ENCODE assay signal across 8 cellular contexts in the genomic region with DNA sequence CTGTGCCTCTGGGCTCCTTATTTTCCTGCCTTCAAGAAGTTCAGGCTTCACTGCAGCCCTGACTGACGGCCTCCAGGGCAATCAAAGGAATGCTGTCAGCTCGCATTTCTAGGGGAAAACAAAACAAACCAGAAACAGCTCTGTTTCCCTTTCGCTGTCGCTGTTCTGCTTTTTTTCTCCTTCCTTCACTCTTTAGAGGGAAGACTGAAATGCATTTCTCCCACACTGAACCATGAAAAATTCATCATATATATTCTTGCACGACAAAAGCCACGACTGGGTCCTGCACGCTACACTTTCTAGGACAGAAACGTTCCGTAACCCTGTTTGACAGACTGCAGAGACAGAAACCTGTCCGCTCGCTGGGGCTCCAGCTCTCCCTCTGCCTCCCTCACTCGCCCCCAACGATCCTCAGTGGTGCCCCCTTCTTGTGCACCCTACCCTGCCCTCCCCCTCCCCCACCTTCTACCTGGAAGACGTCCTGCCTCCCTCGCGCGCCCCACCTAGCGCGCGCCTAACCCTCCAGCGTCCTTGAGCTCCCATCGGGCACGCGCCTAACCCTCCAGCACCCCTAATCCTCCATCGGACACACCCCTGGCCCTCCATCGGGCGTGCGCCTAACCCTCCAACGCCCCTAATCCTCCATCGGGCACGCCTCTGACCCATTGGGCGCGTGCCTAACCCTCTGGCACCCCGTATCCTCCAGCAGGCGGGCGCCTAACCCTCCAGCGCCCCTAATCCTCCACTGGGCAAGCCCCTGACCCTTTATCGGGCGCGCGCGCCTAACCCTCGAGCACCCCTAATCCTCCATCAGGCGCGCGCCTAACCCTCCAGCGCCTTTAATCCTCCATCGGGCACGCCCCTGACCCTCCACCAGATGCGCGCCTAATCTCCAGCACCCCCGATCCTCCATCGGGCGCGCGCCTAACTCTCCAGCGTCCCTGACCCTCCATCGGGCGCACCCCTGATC. TPM values are rescaled to one million over a fixed set of nuclear protein-coding genes. Genes with fewer than 3 reads are reported as not detected.
DNase-seq lines count a peak whose midpoint lies in the region; ATAC-seq, FAIRE-seq and TF ChIP-seq lines count a peak whose summit lies in the region.

No MANE protein-coding gene starts in this region.

- TF ChIP-seq CTCF in progenitor cell of endocrine pancreas (IDR thresholded peaks at IDR 0.05; ENCODE audit: unreplicated experiment), result no peak

- intact Hi-C loops in activated CD4-positive, alpha-beta memory T cell treated with anti-CD3 and anti-CD28 coated beads for 36 hours (cut with micrococcal nuclease), result loop anchor here (10.0 kb wide), 1 partner anchor 51 kb away; no protein-coding TSS in a partner anchor

- H3K9me3 Mint-ChIP-seq in activated CD4-positive, alpha-beta memory T cell treated with anti-CD3 and anti-CD28 coated beads for 36 hours, result no peaks in the 10 kb centered on the region
- peaks cover 5% of the 10 kb centered on the region for H3K9me3 Mint-ChIP-seq in progenitor cell of endocrine pancreas (ENCODE audit: low read depth)

- no peaks in the 10 kb centered on the region for H3K36me3 Mint-ChIP-seq in activated CD4-positive, alpha-beta memory T cell treated with anti-CD3 and anti-CD28 coated beads for 36 hours
- peaks cover 1% of the 10 kb centered on the region for H3K36me3 Mint-ChIP-seq in progenitor cell of endocrine pancreas (ENCODE audit: insufficient read depth)

- peak overlapping the region; percentile 47 for H3K4me3 Mint-ChIP-seq in activated CD4-positive, alpha-beta memory T cell treated with anti-CD3 and anti-CD28 coated beads for 36 hours
- peak overlapping the region; percentile 79 for H3K4me3 Mint-ChIP-seq in progenitor cell of endocrine pancreas (ENCODE audit: low read depth)

- FAIRE-seq in GM12892 (lab: Jason Lieb, UNC), result no peak

- DNase-seq in NCI-H2227 (lab: John Stamatoyannopoulos, UW; ENCODE audit: unreplicated experiment) (peak; percentile 6), NCI-H2227 treated with DMSO at 0.1 percent for 48 hours (lab: John Stamatoyannopoulos, UW) (no peak), glomerular visceral epithelial cell (ENCODE audit: extremely low spot score) (peak; percentile 12), progenitor cell of endocrine pancreas (ENCODE audit: low spot score, unreplicated experiment) (no peak), GM12892 (ENCODE audit: insufficient read length) (no peak)
- peak; percentile 11 for DNase-seq in activated CD4-positive, alpha-beta memory T cell treated with anti-CD3 and anti-CD28 coated beads for 36 hours
- no peak for DNase-seq in activated CD8-positive, alpha-beta memory T cell treated with anti-CD3 and anti-CD28 coated beads, Interleukin-2, amount 50 U/mL, for 48 hours

- H3K27me3 Mint-ChIP-seq in activated CD4-positive, alpha-beta memory T cell treated with anti-CD3 and anti-CD28 coated beads for 36 hours, result peaks cover 52% of the 10 kb centered on the region
- no peaks in the 10 kb centered on the region for H3K27me3 Mint-ChIP-seq in progenitor cell of endocrine pancreas

- no peak for ATAC-seq in GM21825 (IDR thresholded peaks at IDR 0.05; ENCODE audit: unreplicated experiment)

- no peak overlapping the region for H3K27ac Mint-ChIP-seq in activated CD4-positive, alpha-beta memory T cell treated with anti-CD3 and anti-CD28 coated beads for 36 hours
- H3K27ac Mint-ChIP-seq in progenitor cell of endocrine pancreas, result peak overlapping the region; percentile 96

- H3K4me1 Mint-ChIP-seq in activated CD4-positive, alpha-beta memory T cell treated with anti-CD3 and anti-CD28 coated beads for 36 hours (ENCODE audit: low read depth), result peaks cover 13% of the 10 kb centered on the region
- H3K4me1 Mint-ChIP-seq in progenitor cell of endocrine pancreas (ENCODE audit: low read depth), result peaks cover 58% of the 10 kb centered on the region

- CTCF ChIA-PET in activated CD4-positive, alpha-beta memory T cell treated with anti-CD3 and anti-CD28 coated beads for 36 hours (lab: Charles Lee), result no interaction called here

- TF ChIP-seq POLR2A in GM12892 (IDR thresholded peaks at IDR 0.05; ENCODE audit: low read depth, low read length), result no peak

- POLR2A ChIA-PET in activated CD4-positive, alpha-beta memory T cell treated with anti-CD3 and anti-CD28 coated beads for 36 hours (lab: Charles Lee), result no interaction called here

RNA-seq across cellular contexts. Expression of a gene that starts 37.1 kb away (rescaled TPM):
- not detected for total RNA-seq in activated CD4-positive, alpha-beta memory T cell treated with anti-CD3 and anti-CD28 coated beads for 36 hours
- 1.4 TPM in 2 replicates for total RNA-seq in progenitor cell of endocrine pancreas
- not detected for polyA plus RNA-seq in GM12892 (2012; ENCODE audit: missing spikeins)

Comparison
In these comparisons a context has a peak if more than half of its experiments do, and no peak if none do; other contexts are left out.
1. DNase-seq: peak in NCI-H2227 (single experiment), activated CD4-positive, alpha-beta memory T cell treated with anti-CD3 and anti-CD28 coated beads for 36 hours (single experiment) and glomerular visceral epithelial cell (single experiment); none in NCI-H2227 treated with DMSO at 0.1 percent for 48 hours (single experiment), progenitor cell of endocrine pancreas (single experiment), GM12892 (single experiment) and activated CD8-positive, alpha-beta memory T cell treated with anti-CD3 and anti-CD28 coated beads, Interleukin-2, amount 50 U/mL, for 48 hours (single experiment).